In the genomic region with DNA sequence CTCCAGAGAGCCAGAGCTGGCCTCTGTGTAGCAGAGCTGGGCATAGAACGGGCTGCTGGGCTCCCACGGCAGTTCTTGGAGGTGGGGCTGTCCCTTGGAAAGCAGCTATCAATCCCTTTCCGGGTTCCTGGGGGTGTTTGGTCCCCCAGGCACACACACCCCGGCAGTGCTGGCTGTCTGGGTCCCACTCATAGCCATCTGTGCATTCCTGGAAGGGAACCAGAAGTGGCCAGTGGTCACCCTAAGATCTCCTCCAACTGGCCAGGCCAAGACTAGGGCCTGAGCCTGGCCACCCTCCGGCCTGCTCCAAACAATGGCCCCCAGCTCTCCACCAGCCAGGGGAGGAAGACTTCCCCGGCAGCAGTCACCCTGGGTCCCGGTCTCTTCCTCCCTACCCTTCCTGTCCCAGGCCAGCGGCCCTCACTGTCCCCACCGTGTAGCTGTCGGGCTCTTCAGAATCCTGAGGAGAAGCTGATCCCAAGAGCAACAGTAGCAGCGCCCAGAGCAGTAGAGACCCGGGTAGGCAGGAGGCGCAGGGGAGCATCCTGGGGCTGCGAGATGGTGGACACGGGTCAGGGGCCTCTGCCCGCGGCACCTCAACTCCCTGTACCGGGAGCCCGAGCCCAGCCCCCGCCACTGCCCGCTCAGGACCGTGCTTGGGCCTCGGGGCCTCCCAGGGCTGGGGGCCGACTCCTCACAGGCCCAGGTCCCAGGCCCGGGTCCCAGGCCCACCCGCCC, we compare ENCODE assay signal across 9 cellular contexts. TPM values are rescaled to one million over a fixed set of nuclear protein-coding genes. Genes with fewer than 3 reads are reported as not detected.
DNase-seq lines count a peak whose midpoint lies in the region; ATAC-seq and TF ChIP-seq lines count a peak whose summit lies in the region.
"Had no signal": no experiment of that assay in that cellular context is flagged by ENCODE, and none has a peak within 500 bp of the region (broad histone marks: within the 10 kb centered on the region; RNA-seq: fewer than 3 reads in every experiment).

No MANE protein-coding gene starts in this region.

- ATAC-seq in psoas muscle (peak; percentile 3 to 19 (median 6)), HG03280 (IDR thresholded peaks at IDR 0.05; ENCODE audit: unreplicated experiment) (no peak)

- H3K27ac ChIP-seq in left ventricle myocardium inferior (replicated peaks) (peak overlapping the region; percentile 98), psoas muscle (peak overlapping the region; percentile 81)

- DNase-seq in Caco-2 = no peak
- no peak for DNase-seq in activated CD4-positive, alpha-beta memory T cell treated with anti-CD3 and anti-CD28 coated beads for 36 hours
- peak; percentile 48 for DNase-seq in left ventricle myocardium inferior
- DNase-seq in psoas muscle = peak in 1 of 2 donors; percentile 66
- no peak for DNase-seq in NCI-H1694 (lab: John Stamatoyannopoulos, UW)
- no peak for DNase-seq in GM10248 (ENCODE audit: extremely low spot score)
- no peak for DNase-seq in SKM-1 treated with dmso at 0.1 percent for 144 hours (lab: John Stamatoyannopoulos, UW; ENCODE audit: unreplicated experiment)

- H3K36me3 Mint-ChIP-seq in Caco-2 (ENCODE audit: insufficient read depth, unreplicated experiment) = peaks cover 30% of the 10 kb centered on the region
- H3K36me3 Mint-ChIP-seq in activated CD4-positive, alpha-beta memory T cell treated with anti-CD3 and anti-CD28 coated beads for 36 hours = peaks cover 5% of the 10 kb centered on the region

- BruUV-seq in Caco-2 (replicated peaks; lab: Mats Ljungman, UMichigan) = no TSS peak

- H3K4me3 Mint-ChIP-seq in Caco-2 (ENCODE audit: unreplicated experiment) = peak overlapping the region; percentile 29
- peak overlapping the region; percentile 12 for H3K4me3 Mint-ChIP-seq in activated CD4-positive, alpha-beta memory T cell treated with anti-CD3 and anti-CD28 coated beads for 36 hours

- H3K4me3 ChIP-seq in Caco-2 (ENCODE audit: low read depth, low read length) (no peak overlapping the region), left ventricle myocardium inferior (peak overlapping the region; percentile 76), psoas muscle (peak overlapping the region; percentile 75)

- no peaks in the 10 kb centered on the region for H3K27me3 ChIP-seq in Caco-2 (replicated peaks; ENCODE audit: control insufficient read depth, insufficient read depth, low read length)
- H3K27me3 ChIP-seq in left ventricle myocardium inferior (ENCODE audit: low read depth) = no peaks in the 10 kb centered on the region
- no peaks in the 10 kb centered on the region for H3K27me3 ChIP-seq in psoas muscle (ENCODE audit: insufficient read depth in 3 of 3, low read length in 2 of 3)

- peak overlapping the region; percentile 9 for H3K27ac Mint-ChIP-seq in Caco-2 (ENCODE audit: unreplicated experiment)
- H3K27ac Mint-ChIP-seq in activated CD4-positive, alpha-beta memory T cell treated with anti-CD3 and anti-CD28 coated beads for 36 hours = no peak overlapping the region

- no peaks in the 10 kb centered on the region for H3K27me3 Mint-ChIP-seq in Caco-2 (ENCODE audit: insufficient read depth, unreplicated experiment)
- no peaks in the 10 kb centered on the region for H3K27me3 Mint-ChIP-seq in activated CD4-positive, alpha-beta memory T cell treated with anti-CD3 and anti-CD28 coated beads for 36 hours

- intact Hi-C loops in Caco-2 (cut with micrococcal nuclease; ENCODE audit: unreplicated experiment) (no loop called here), left ventricle myocardium inferior (cut with micrococcal nuclease) (no loop called here), psoas muscle (cut with DNase I) (no loop called here)
- intact Hi-C loops in activated CD4-positive, alpha-beta memory T cell treated with anti-CD3 and anti-CD28 coated beads for 36 hours (cut with micrococcal nuclease) = loop anchor here (2.0 kb wide), 2 partner anchors 13 to 17 kb away; partner anchors contain the start of genes CFL1 and FIBP

- H3K9me3 ChIP-seq in Caco-2 = no peaks in the 10 kb centered on the region
- H3K9me3 ChIP-seq in left ventricle myocardium inferior (replicated peaks) = no peaks in the 10 kb centered on the region
- no peaks in the 10 kb centered on the region for H3K9me3 ChIP-seq in psoas muscle

- TF ChIP-seq CTCF in Caco-2 (IDR thresholded peaks at IDR 0.05; ENCODE audit: insufficient read depth in 1 of 2, low read depth in 1 of 2, low read length in 1 of 2, severe bottlenecking in 1 of 2, unreplicated experiment in 1 of 2) = no peak
- TF ChIP-seq CTCF in left ventricle myocardium inferior (IDR thresholded peaks at IDR 0.05; ENCODE audit: borderline replicate concordance) = peak; percentile 34
- no peak for TF ChIP-seq CTCF in psoas muscle (IDR thresholded peaks at IDR 0.05)
- no peak for TF ChIP-seq CTCF in GM10248 (IDR thresholded peaks at IDR 0.05; ENCODE audit: control extremely low read depth, extremely low read depth, low read depth, missing control alignments)

- peaks cover 6% of the 10 kb centered on the region for H3K4me1 Mint-ChIP-seq in Caco-2 (ENCODE audit: low read depth, unreplicated experiment)
- peaks cover 20% of the 10 kb centered on the region for H3K4me1 Mint-ChIP-seq in activated CD4-positive, alpha-beta memory T cell treated with anti-CD3 and anti-CD28 coated beads for 36 hours (ENCODE audit: low read depth)

- H3K4me1 ChIP-seq in Caco-2 (0 out of 2 replicates have a peak, but pooled peaks cover 3% of the 10 kb centered on the region), left ventricle myocardium inferior (peaks cover 54% of the 10 kb centered on the region), psoas muscle (peaks cover 12% of the 10 kb centered on the region)

- H3K36me3 ChIP-seq in Caco-2 (ENCODE audit: control insufficient read depth, insufficient read depth, low read length) (no peaks in the 10 kb centered on the region), left ventricle myocardium inferior (peaks cover 24% of the 10 kb centered on the region), psoas muscle (ENCODE audit: insufficient read depth in 1 of 2, low read depth in 1 of 2) (peaks cover 0 to 37% of the 10 kb centered on the region in 2 donors)

- no peaks in the 10 kb centered on the region for H3K9me3 Mint-ChIP-seq in Caco-2 (ENCODE audit: unreplicated experiment)
- no peaks in the 10 kb centered on the region for H3K9me3 Mint-ChIP-seq in activated CD4-positive, alpha-beta memory T cell treated with anti-CD3 and anti-CD28 coated beads for 36 hours

- CTCF ChIA-PET in Caco-2 (lab: Charles Lee) = interaction anchor here (0.6 to 4.3 kb wide), 4 partner anchors 12 to 152 kb away, joined by 3 to 39 read pairs (median 22); partner anchors contain the start of genes FIBP, MUS81 and RNASEH2C
- CTCF ChIA-PET in activated CD4-positive, alpha-beta memory T cell treated with anti-CD3 and anti-CD28 coated beads for 36 hours (lab: Charles Lee) = interaction anchor here (1.9 to 7.0 kb wide), 3 partner anchors 12 to 19 kb away, joined by 5 to 151 read pairs (median 32); partner anchors contain the start of genes CCDC85B, FIBP and MUS81
- CTCF ChIA-PET in GM10248 (lab: Yijun Ruan, JAX) = interaction anchor here (1.0 to 17.2 kb wide), 6 partner anchors 11 to 151 kb away, joined by 3 to 535 read pairs (median 8); partner anchors contain the start of genes AP5B1, CCDC85B, CFL1 and CTSW

- 17 to 27% (median 22%) methylated on average over 17 to 26 of the region's 26 CpGs for WGBS in psoas muscle, 3 donors

- POLR2A ChIA-PET in Caco-2 (lab: Charles Lee) = interaction anchor here (0.6 to 1.9 kb wide), 2 partner anchors 12 to 30 kb away, joined by 4 to 10 read pairs; partner anchors contain the start of gene MUS81
- POLR2A ChIA-PET in activated CD4-positive, alpha-beta memory T cell treated with anti-CD3 and anti-CD28 coated beads for 36 hours (lab: Charles Lee) = interaction anchor here (3.5 to 4.8 kb wide), 3 partner anchors 12 to 20 kb away, joined by 15 to 56 read pairs (median 29); partner anchors contain the start of genes CCDC85B, CFL1, FIBP and MUS81
- POLR2A ChIA-PET in GM10248 (lab: Yijun Ruan, JAX) = interaction anchor here (1.1 to 1.7 kb wide), 4 partner anchors 11 to 21 kb away, joined by 5 to 7 read pairs (median 5); partner anchors contain the start of gene CFL1

RNA-seq across cellular contexts. Expression of gene EFEMP2, which starts 0.6 kb away (rescaled TPM):
- total RNA-seq in Caco-2 (2022) = 1.3 and 1.4 TPM in 2 replicates
- 10 to 100 TPM; 11.5 to 12.5 TPM for total RNA-seq in activated CD4-positive, alpha-beta memory T cell treated with anti-CD3 and anti-CD28 coated beads for 36 hours
- total RNA-seq in left ventricle myocardium inferior = 85.1 TPM
- total RNA-seq in psoas muscle = 10 to 100 TPM; 20.8 to 46.6 (median 31.3) TPM
- polyA plus RNA-seq in psoas muscle = 10 to 100 TPM; 14.8 to 20.8 (median 18.5) TPM

RNA-seq across cellular contexts. Expression of gene CTSW, which starts 7.7 kb away (rescaled TPM):
- total RNA-seq in Caco-2 (2022) (not detected in 2 replicates), left ventricle myocardium inferior (0.49 TPM), psoas muscle (under 1 TPM; 0.22 to 0.64 (median 0.37) TPM)
- 10 to 100 TPM; 11.1 to 13.2 TPM for total RNA-seq in activated CD4-positive, alpha-beta memory T cell treated with anti-CD3 and anti-CD28 coated beads for 36 hours
- polyA plus RNA-seq in psoas muscle = under 1 TPM; 0.08 to 0.91 (median 0.22) TPM
- total RNA-seq: occipital lobe had no signal

RNA-seq across cellular contexts. Expression of gene MUS81, which starts 11.7 kb away (rescaled TPM):
- total RNA-seq in Caco-2 (2022) (74.1 and 74.6 TPM in 2 replicates), left ventricle myocardium inferior (31.5 TPM), psoas muscle (10 to 100 TPM; 28.0 to 35.6 (median 31.4) TPM)
- total RNA-seq in activated CD4-positive, alpha-beta memory T cell treated with anti-CD3 and anti-CD28 coated beads for 36 hours = 10 to 100 TPM; 69.8 to 71.7 TPM
- polyA plus RNA-seq in psoas muscle = 10 to 100 TPM; 32.5 to 55.3 (median 44.4) TPM

RNA-seq across cellular contexts. Expression of gene CFL1, which starts 14.0 kb away (rescaled TPM):
- total RNA-seq in Caco-2 (2022) = 960 and 1,056 TPM in 2 replicates
- total RNA-seq in activated CD4-positive, alpha-beta memory T cell treated with anti-CD3 and anti-CD28 coated beads for 36 hours = 1,000 to 10,000 TPM; 1,166 to 1,191 TPM
- 299 TPM for total RNA-seq in left ventricle myocardium inferior
- total RNA-seq in psoas muscle = 100 to 1,000 TPM; 175 to 388 (median 238) TPM
- polyA plus RNA-seq in psoas muscle = 100 to 1,000 TPM; 190 to 843 (median 225) TPM

RNA-seq across cellular contexts. Expression of gene FIBP, which starts 16.3 kb away (rescaled TPM):
- total RNA-seq in Caco-2 (2022) = 56.8 and 61.5 TPM in 2 replicates
- total RNA-seq in activated CD4-positive, alpha-beta memory T cell treated with anti-CD3 and anti-CD28 coated beads for 36 hours = 100 to 1,000 TPM in 1 of 2 experiments, 10 to 100 TPM in 1; 94.2 to 101 TPM
- total RNA-seq in left ventricle myocardium inferior = 42.2 TPM
- 10 to 100 TPM; 27.7 to 42.5 (median 37.0) TPM for total RNA-seq in psoas muscle
- polyA plus RNA-seq in psoas muscle = 10 to 100 TPM; 32.2 to 73.9 (median 44.1) TPM
